In genomic region chr16:50696575-50697420, GRCh38 we compare ENCODE assay signal across 9 cellular contexts. TPM values are rescaled to one million over a fixed set of nuclear protein-coding genes. Genes with fewer than 3 reads are reported as not detected.
DNase-seq lines count a peak whose midpoint lies in the region; ATAC-seq, FAIRE-seq and TF ChIP-seq lines count a peak whose summit lies in the region.
"Had no signal": no experiment of that assay in that cellular context is flagged by ENCODE, and none has a peak within 500 bp of the region (broad histone marks: within the 10 kb centered on the region; RNA-seq: fewer than 3 reads in every experiment).

No MANE protein-coding gene starts in this region.

- ATAC-seq in GM21528 (IDR thresholded peaks at IDR 0.05; ENCODE audit: low FRiP score, unreplicated experiment): peak; percentile 47
- ATAC-seq in heart right ventricle: peak; percentile 62 to 90 (median 83)

- H3K4me1 ChIP-seq in heart right ventricle (peaks cover 11 to 73% (median 36%) of the 10 kb centered on the region in 9 donors), mesendoderm (ENCODE audit: control insufficient read depth, low read depth, low read length) (no peaks in the 10 kb centered on the region)

- no peak overlapping the region for H2BK15ac ChIP-seq in mesendoderm (replicated peaks; ENCODE audit: low read depth)

- DNase-seq in GM10266 (ENCODE audit: extremely low spot score) (peak; percentile 92), HTR-8/SVneo (ENCODE audit: insufficient read length, low spot score) (peak; percentile 24), heart right ventricle (peak; percentile 75 to 79), mesendoderm (no peak), NCI-H345 (lab: John Stamatoyannopoulos, UW) (no peak)
- peak; percentile 80 to 86 for DNase-seq in activated CD4-positive, alpha-beta T cell treated with anti-CD3 and anti-CD28 coated beads, Interleukin-2, amount 50 U/mL, for 48 hours
- DNase-seq in stimulated activated CD4-positive, alpha-beta T cell treated with anti-CD3 and anti-CD28 coated beads, Interleukin-4, amount 100 ng/mL, for 48 hours (ENCODE audit: low read depth in 2 of 2): peak; percentile 46 to 71
- DNase-seq: naive B cell had no signal

- H3K56ac ChIP-seq in mesendoderm (ENCODE audit: low read length): no peak overlapping the region

- no peak overlapping the region for H2BK120ac ChIP-seq in mesendoderm (ENCODE audit: low read depth, low read length)

- H4K8ac ChIP-seq in mesendoderm (ENCODE audit: low read depth, low read length): no peak overlapping the region

- intact Hi-C loops in heart right ventricle (cut with DNase I): loop anchor here in 2 of 10 donors (5.0 kb wide), 1 partner anchor 46 kb away; the partner anchor contains the start of gene CYLD (in 2 of the 2)

- WGBS in heart right ventricle, 2 donors: 62 to 71% methylated on average over 15 of the region's 15 CpGs
- WGBS in mesendoderm (ENCODE audit: extremely low coverage, insufficient coverage, low lambda C conversion rate): no CpG with 5 or more reads among the region's 15 CpGs

- no peak for FAIRE-seq in HTR-8/SVneo (lab: Jason Lieb, UNC)

- no peak overlapping the region for H3K4me2 ChIP-seq in mesendoderm (ENCODE audit: low read length)

- no peaks in the 10 kb centered on the region for H3K79me1 ChIP-seq in mesendoderm (ENCODE audit: low read length)

- H3K9ac ChIP-seq in mesendoderm (ENCODE audit: low read length): no peak overlapping the region

- H3K79me2 ChIP-seq in mesendoderm (ENCODE audit: control insufficient read depth, insufficient read depth, low read length): no peaks in the 10 kb centered on the region

- H2BK5ac ChIP-seq in mesendoderm (ENCODE audit: low read length): no peak overlapping the region

- H3K4me3 ChIP-seq in heart right ventricle (peak overlapping the region in 2 of 10 donors; percentile 7 to 48), mesendoderm (ENCODE audit: low read length) (no peak overlapping the region)

- H3K27ac ChIP-seq in heart right ventricle (peak overlapping the region in 9 of 10 donors; percentile 61 to 92 (median 78)), mesendoderm (ENCODE audit: low read depth, low read length) (no peak overlapping the region)

- no peaks in the 10 kb centered on the region for H3K9me3 ChIP-seq in heart right ventricle

- peaks cover 0 to 8% (median 0%) of the 10 kb centered on the region in 9 donors for H3K36me3 ChIP-seq in heart right ventricle
- H3K36me3 ChIP-seq in mesendoderm (ENCODE audit: control insufficient read depth, insufficient read depth, low read length): no peaks in the 10 kb centered on the region

- H3K18ac ChIP-seq in mesendoderm (ENCODE audit: low read length): no peak overlapping the region

- H2AK5ac ChIP-seq in mesendoderm (ENCODE audit: low read length): no peak overlapping the region

- no peak for TF ChIP-seq CTCF in GM10266 (IDR thresholded peaks at IDR 0.05; ENCODE audit: control insufficient read depth, insufficient read depth, low read depth, missing control alignments)
- no peak for TF ChIP-seq CTCF in heart right ventricle (IDR thresholded peaks at IDR 0.05)

- H3K4ac ChIP-seq in mesendoderm (ENCODE audit: low read depth, low read length): no peak overlapping the region

- H4K5ac ChIP-seq in mesendoderm (ENCODE audit: low read length): no peak overlapping the region

- H3K23ac ChIP-seq in mesendoderm (ENCODE audit: low read length): no peak overlapping the region

- H3K27me3 ChIP-seq in heart right ventricle: peaks cover 0 to 7% (median 0%) of the 10 kb centered on the region in 7 donors
- no peaks in the 10 kb centered on the region for H3K27me3 ChIP-seq in mesendoderm (ENCODE audit: insufficient read depth, low read length, poor library complexity)

RNA-seq across cellular contexts. Expression of gene NOD2, which starts 3.4 kb away (rescaled TPM):
- 1 to 10 TPM in 4 of 10 donors, under 1 TPM in 6; 0.13 to 4.9 (median 0.48) TPM for total RNA-seq in heart right ventricle
- under 1 TPM; 0.36 to 0.73 TPM for polyA plus RNA-seq in heart right ventricle
- polyA plus RNA-seq in mesendoderm (2013, experiment 1 of 2): 0.14 TPM
- 0.14 TPM for polyA plus RNA-seq in mesendoderm (2013, experiment 2 of 2)

RNA-seq across cellular contexts. Expression of gene SNX20, which starts 15.7 kb away (rescaled TPM):
- 1 to 10 TPM in 3 of 10 donors, under 1 TPM in 7; 0.08 to 7.1 (median 0.70) TPM for total RNA-seq in heart right ventricle
- polyA plus RNA-seq in heart right ventricle: under 1 TPM; 0.32 to 0.59 TPM
- not detected for polyA plus RNA-seq in mesendoderm (2013, experiment 1 of 2)
- not detected for polyA plus RNA-seq in mesendoderm (2013, experiment 2 of 2)

RNA-seq across cellular contexts. Expression of gene CYLD, which starts 45.1 kb away (rescaled TPM):
- total RNA-seq in heart right ventricle: 10 to 100 TPM; 21.9 to 61.7 (median 39.9) TPM
- 10 to 100 TPM; 10.3 to 11.8 TPM for polyA plus RNA-seq in heart right ventricle
- polyA plus RNA-seq in mesendoderm (2013, experiment 1 of 2): 6.6 TPM
- polyA plus RNA-seq in mesendoderm (2013, experiment 2 of 2): 7.1 TPM

Comparison
In these comparisons a context has a peak if more than half of its experiments do, and no peak if none do; other contexts are left out.
1. DNase-seq: peak in GM10266 (single experiment), HTR-8/SVneo (single experiment), activated CD4-positive, alpha-beta T cell treated with anti-CD3 and anti-CD28 coated beads, Interleukin-2, amount 50 U/mL, for 48 hours (2 of 2), heart right ventricle (2 of 2) and stimulated activated CD4-positive, alpha-beta T cell treated with anti-CD3 and anti-CD28 coated beads, Interleukin-4, amount 100 ng/mL, for 48 hours (2 of 2); none in mesendoderm (single experiment) and NCI-H345 (single experiment).